ENCODE assay signal across 22 cellular contexts in genomic region chr4:87622303-87622702, GRCh38. TPM values are rescaled to one million over a fixed set of nuclear protein-coding genes. Genes with fewer than 3 reads are reported as not detected.
"Had no signal": no experiment of that assay in that cellular context is flagged by ENCODE, and none has a peak within 500 bp of the region (broad histone marks: within the 10 kb centered on the region; RNA-seq: fewer than 3 reads in every experiment).

No MANE protein-coding gene starts in this region.

- H3K27me3 ChIP-seq: uterus had no signal

- H3K4me1 ChIP-seq: uterus had no signal

- H3K4me1 Mint-ChIP-seq: activated naive CD8-positive, alpha-beta T cell treated with anti-CD3 and anti-CD28 coated beads for 36 hours; memory B cell; naive thymus-derived CD4-positive, alpha-beta T cell; neural crest cell had no signal

- H3K36me3 ChIP-seq: uterus had no signal

- DNase-seq: activated CD4-positive, alpha-beta memory T cell treated with anti-CD3 and anti-CD28 coated beads for 36 hours; activated CD4-positive, alpha-beta T cell treated with anti-CD3 and anti-CD28 coated beads for 48 hours; activated naive CD4-positive, alpha-beta T cell treated with Interleukin-2 at 50 U/mL for 16 hours; activated naive CD8-positive, alpha-beta T cell treated with anti-CD3 and anti-CD28 coated beads for 36 hours; activated T-cell treated with anti-CD3 and anti-CD28 coated beads, Interleukin-2, amount 50 U/mL, for 48 hours; amniotic stem cell; dermis blood vessel endothelial cell; effector CD8-positive, alpha-beta T cell; foreskin melanocyte; hippocampal formation; mucosa of descending colon; naive thymus-derived CD4-positive, alpha-beta T cell; trophoblast cell; uterus had no signal

- ATAC-seq: mucosa of descending colon; naive thymus-derived CD4-positive, alpha-beta T cell had no signal

- H3K4me3 Mint-ChIP-seq: activated CD4-positive, alpha-beta memory T cell treated with anti-CD3 and anti-CD28 coated beads for 36 hours; activated naive CD8-positive, alpha-beta T cell treated with anti-CD3 and anti-CD28 coated beads for 36 hours; memory B cell; naive thymus-derived CD4-positive, alpha-beta T cell; neural crest cell; stimulated activated naive CD8-positive, alpha-beta T cell treated with anti-CD3 and anti-CD28 coated beads, Interleukin-15, Interleukin-2, amounts not matched to agents 100 ng/mL and 50 ng/mL, for 24 hours had no signal

- H3K27ac Mint-ChIP-seq: activated CD4-positive, alpha-beta memory T cell treated with anti-CD3 and anti-CD28 coated beads for 36 hours; activated naive CD8-positive, alpha-beta T cell treated with anti-CD3 and anti-CD28 coated beads for 36 hours; memory B cell; naive thymus-derived CD4-positive, alpha-beta T cell; stimulated activated naive CD8-positive, alpha-beta T cell treated with anti-CD3 and anti-CD28 coated beads, Interleukin-15, Interleukin-2, amounts not matched to agents 100 ng/mL and 50 ng/mL, for 24 hours had no signal

- H3K36me3 Mint-ChIP-seq: activated CD4-positive, alpha-beta memory T cell treated with anti-CD3 and anti-CD28 coated beads for 36 hours; activated naive CD8-positive, alpha-beta T cell treated with anti-CD3 and anti-CD28 coated beads for 36 hours; memory B cell; naive thymus-derived CD4-positive, alpha-beta T cell had no signal

- H3K4me3 ChIP-seq: mucosa of descending colon, uterus had no signal

- H3K9me3 ChIP-seq: mucosa of descending colon, uterus had no signal

- H3K9me3 Mint-ChIP-seq: activated CD4-positive, alpha-beta memory T cell treated with anti-CD3 and anti-CD28 coated beads for 36 hours; activated naive CD8-positive, alpha-beta T cell treated with anti-CD3 and anti-CD28 coated beads for 36 hours; memory B cell; naive thymus-derived CD4-positive, alpha-beta T cell; neural crest cell; stimulated activated naive CD8-positive, alpha-beta T cell treated with anti-CD3 and anti-CD28 coated beads, Interleukin-15, Interleukin-2, amounts not matched to agents 100 ng/mL and 50 ng/mL, for 24 hours had no signal

RNA-seq across cellular contexts. Expression of gene DSPP, which starts 14.0 kb away (rescaled TPM):
- total RNA-seq: activated CD4-positive, alpha-beta memory T cell treated with anti-CD3 and anti-CD28 coated beads for 36 hours; activated naive CD8-positive, alpha-beta T cell treated with anti-CD3 and anti-CD28 coated beads for 36 hours; dermis blood vessel endothelial cell; lower leg skin; mucosa of descending colon; naive thymus-derived CD4-positive, alpha-beta T cell; neural crest cell; omental fat pad; posterior vena cava; T-helper 1 cell treated with Interleukin-12 subunit alpha and Interleukin-12 subunit beta and Interleukin-4 antibody, amounts not matched to agents 30 ng/mL and 1 ng/mL, for 36 hours; uterus had no signal
- polyA plus RNA-seq: esophagus; naive thymus-derived CD4-positive, alpha-beta T cell had no signal

RNA-seq across cellular contexts. Expression of gene DMP1, which starts 27.8 kb away (rescaled TPM):
- total RNA-seq: activated CD4-positive, alpha-beta memory T cell treated with anti-CD3 and anti-CD28 coated beads for 36 hours; activated naive CD8-positive, alpha-beta T cell treated with anti-CD3 and anti-CD28 coated beads for 36 hours; dermis blood vessel endothelial cell; lower leg skin; mucosa of descending colon; naive thymus-derived CD4-positive, alpha-beta T cell; neural crest cell; omental fat pad; posterior vena cava; T-helper 1 cell treated with Interleukin-12 subunit alpha and Interleukin-12 subunit beta and Interleukin-4 antibody, amounts not matched to agents 30 ng/mL and 1 ng/mL, for 36 hours; uterus had no signal
- polyA plus RNA-seq: esophagus; naive thymus-derived CD4-positive, alpha-beta T cell had no signal
